ENCODE assay signal across 21 cellular contexts in the genomic region with DNA sequence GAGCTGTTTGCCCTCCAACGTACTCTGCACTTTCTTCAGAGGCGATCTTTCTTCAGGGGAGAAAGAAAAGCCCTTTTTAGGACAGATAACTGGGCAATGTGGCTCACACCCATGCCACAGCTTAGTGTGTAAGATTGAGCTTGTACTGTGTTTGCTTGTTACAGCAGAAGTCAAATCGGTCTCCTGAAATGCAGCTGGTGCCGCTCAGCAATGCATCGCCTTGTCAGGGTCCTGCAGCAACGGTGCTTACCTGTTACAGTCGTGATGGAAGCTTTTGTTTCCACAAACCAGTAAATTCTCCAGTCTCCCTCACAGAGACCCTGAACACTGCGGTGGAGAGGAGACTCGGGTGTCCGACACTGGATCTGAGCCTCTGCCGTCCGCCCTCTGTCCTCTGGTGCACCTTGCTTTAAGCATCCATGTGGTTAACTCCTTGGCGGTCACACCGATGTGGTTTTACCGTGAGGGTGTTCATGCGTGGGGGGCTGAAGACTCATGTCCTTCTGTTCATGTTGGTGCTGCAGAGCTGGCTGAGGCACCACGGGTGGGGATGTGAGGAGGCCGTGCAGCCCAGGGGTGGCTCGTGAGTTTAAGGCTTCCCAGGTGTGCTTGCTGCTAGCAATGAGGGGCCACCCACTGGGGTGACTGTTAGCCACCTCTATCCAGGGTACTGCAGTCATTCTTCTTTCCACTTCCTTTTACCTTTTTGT.
"Had no signal": no experiment of that assay in that cellular context is flagged by ENCODE, and none has a peak within 500 bp of the region (broad histone marks: within the 10 kb centered on the region; RNA-seq: fewer than 3 reads in every experiment).

No MANE protein-coding gene starts in this region.

- FAIRE-seq: RCC 7860 had no signal

- H3K4me1 ChIP-seq: adrenal gland had no signal

- H3K9me3 ChIP-seq: adrenal gland had no signal

- ATAC-seq: activated CD4-positive, CD25-positive, alpha-beta regulatory T cell treated with anti-CD3 and anti-CD28 coated beads, Interleukin-2, amount 50 U/mL, for 24 hours; activated CD8-positive, alpha-beta T cell treated with anti-CD3 and anti-CD28 coated beads, Interleukin-2, amount 10 ng/mL, durations not matched to agents 7 days and 5 days; PC-3 had no signal

- H3K27me3 ChIP-seq: adrenal gland had no signal

- DNase-seq: activated CD4-positive, alpha-beta T cell treated with anti-CD3 and anti-CD28 coated beads for 4 hours; activated CD4-positive, alpha-beta T cell treated with anti-CD3 and anti-CD28 coated beads, Interleukin-2, amount 50 U/mL, for 4 hours; activated CD8-positive, alpha-beta memory T cell treated with anti-CD3 and anti-CD28 coated beads, Interleukin-2, amount 50 U/mL, for 48 hours; activated CD8-positive, alpha-beta T cell treated with anti-CD3 and anti-CD28 coated beads, Interleukin-2, amount 10 ng/mL, durations not matched to agents 7 days and 5 days; activated naive CD4-positive, alpha-beta T cell treated with anti-CD3 and anti-CD28 coated beads, Interleukin-2, amount 50 U/mL, for 16 hours; activated naive CD8-positive, alpha-beta T cell treated with anti-CD3 and anti-CD28 coated beads, Interleukin-2, amount 10 ng/mL, durations not matched to agents 7 days and 5 days; activated T-cell treated with anti-CD3 and anti-CD28 coated beads, Interleukin-2, amount 50 U/mL, for 1 hour; adrenal gland; anterior cingulate cortex; cerebellar nuclear complex; NCI-H1092; NCI-H1417; NCI-H1694; NCI-H2029 treated with DMSO at 0.1 percent for 48 hours; NCI-H345; NCI-H510A; NCI-H526 treated with DMSO at 0.1 percent for 48 hours; PC-3; SHP77 had no signal

- H3K27ac ChIP-seq: adrenal gland had no signal

- H3K4me3 ChIP-seq: adrenal gland had no signal

- H3K36me3 ChIP-seq: adrenal gland had no signal
